ENCODE assay signal across 25 cellular contexts in the genomic region with DNA sequence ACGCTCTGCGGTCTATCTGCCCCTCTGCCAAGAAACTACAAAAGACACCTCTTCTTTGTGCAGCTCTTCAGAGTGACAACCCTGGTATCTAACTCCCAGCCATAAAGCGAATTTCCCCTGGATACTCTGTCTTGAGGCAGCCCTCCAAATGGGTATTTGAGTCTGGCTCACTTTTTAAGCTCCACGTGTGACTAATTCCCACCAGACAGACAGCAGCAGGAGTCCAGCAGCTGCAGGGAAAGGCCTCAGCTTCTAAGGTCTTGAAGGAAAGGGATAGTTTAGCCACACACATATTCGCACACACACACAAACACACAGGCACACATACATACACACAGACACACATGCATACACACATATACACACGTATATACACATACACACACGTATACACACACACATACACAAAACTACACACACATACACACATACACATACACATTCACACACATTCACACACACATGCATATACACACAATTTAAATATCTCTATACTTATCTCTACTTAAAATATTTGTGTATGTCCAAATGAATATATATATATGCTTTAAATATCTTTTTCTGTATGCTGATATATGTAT.
DNase-seq lines count a peak whose midpoint lies in the region; ATAC-seq and TF ChIP-seq lines count a peak whose summit lies in the region.
"Had no signal": no experiment of that assay in that cellular context is flagged by ENCODE, and none has a peak within 500 bp of the region (broad histone marks: within the 10 kb centered on the region; RNA-seq: fewer than 3 reads in every experiment).

No MANE protein-coding gene starts in this region.

- no peaks in the 10 kb centered on the region for H3K4me1 Mint-ChIP-seq in CD8-positive, alpha-beta memory T cell
- H3K4me1 Mint-ChIP-seq: IgD-negative memory B cell had no signal

- H2BK15ac ChIP-seq in IMR-90 (ENCODE audit: low read depth, low read length), result no peak overlapping the region

- H2BK5ac ChIP-seq in IMR-90 (ENCODE audit: low read depth, low read length, poor library complexity, severe bottlenecking), result peak overlapping the region; percentile 25

- no peaks in the 10 kb centered on the region for H3K9me3 Mint-ChIP-seq in CD8-positive, alpha-beta memory T cell

- no peak overlapping the region for H4K91ac ChIP-seq in IMR-90 (ENCODE audit: insufficient read depth, low read depth, low read length)

- H3K9ac ChIP-seq in IMR-90 (ENCODE audit: low read depth, low read length), result no peak overlapping the region
- H3K9ac ChIP-seq: BLaER1 treated with 17β-estradiol and CSF1 and Interleukin-3, amounts not matched to agents 10 nM and 100 nM had no signal

- H3K27ac ChIP-seq in AG04450 (ENCODE audit: low read depth, low read length) (no peak overlapping the region), IMR-90 (ENCODE audit: insufficient read depth, low read length) (no peak overlapping the region), brain microvascular endothelial cell (no peak overlapping the region), ascending aorta (no peak overlapping the region)
- no peak overlapping the region for H3K27ac ChIP-seq in CD8-positive, alpha-beta memory T cell (ENCODE audit: low read depth, low read length)
- H3K27ac ChIP-seq: BLaER1 treated with 17β-estradiol and CSF1 and Interleukin-3, amounts not matched to agents 10 nM and 100 nM; cardiac muscle cell; neutrophil; upper lobe of right lung had no signal

- in situ Hi-C loops in IMR-90 (cut with MboI; ENCODE audit: low sequenced_read_pairs) (no loop called here), brain microvascular endothelial cell (cut with HindIII; ENCODE audit: low pct_ligation_motif_present, low sequenced_read_pairs) (no loop called here)

- no TSS peak for BruUV-seq in IMR-90 (replicated peaks; lab: Mats Ljungman, UMichigan)

- no peak overlapping the region for H3K14ac ChIP-seq in IMR-90 (replicated peaks; ENCODE audit: low read depth, low read length)

- no peak overlapping the region for H4K5ac ChIP-seq in IMR-90 (ENCODE audit: low read depth, low read length)

- H4K20me1 ChIP-seq in IMR-90 (ENCODE audit: insufficient read depth, low read length), result no peaks in the 10 kb centered on the region
- H4K20me1 ChIP-seq: BLaER1 treated with 17β-estradiol and CSF1 and Interleukin-3, amounts not matched to agents 10 nM and 100 nM had no signal

- H3K18ac ChIP-seq in IMR-90 (ENCODE audit: low read depth, low read length), result no peak overlapping the region

- H3K4me2 ChIP-seq in IMR-90 (ENCODE audit: low read depth, low read length), result no peak overlapping the region
- H3K4me2 ChIP-seq: BLaER1 treated with 17β-estradiol and CSF1 and Interleukin-3, amounts not matched to agents 10 nM and 100 nM had no signal

- peak overlapping the region in 1 of 2 experiments; percentile 30; a peak in 1 of 4 replicates for H4K8ac ChIP-seq in IMR-90 (ENCODE audit: low read depth in 2 of 2, low read length in 2 of 2)

- no peak overlapping the region for H2AFZ ChIP-seq in IMR-90 (replicated peaks; ENCODE audit: low read length, poor library complexity)

- no peak for TF ChIP-seq POLR2A in IMR-90 (IDR thresholded peaks at IDR 0.05; ENCODE audit: low read depth, low read length)

- ATAC-seq in IMR-90 (ENCODE audit: low read depth), result peak; percentile 56; the same call in 1 of the 2 replicates
- no peak for ATAC-seq in HG02981 (IDR thresholded peaks at IDR 0.05; ENCODE audit: unreplicated experiment)
- ATAC-seq: activated CD8-positive, alpha-beta T cell treated with anti-CD3 and anti-CD28 coated beads, Interleukin-2, amount 10 ng/mL, durations not matched to agents 7 days and 5 days; upper lobe of right lung had no signal

- dilution Hi-C loops in IMR-90 (cut with HindIII; ENCODE audit: low sequenced_read_pairs, unreplicated experiment), result no loop called here

- CTCF ChIA-PET in AG04450 (lab: Charles Lee), result no interaction called here
- CTCF ChIA-PET in IMR-90 (lab: Yijun Ruan, JAX), result interaction anchor here (0.6 kb wide), 1 partner anchor 462 kb away, joined by 6 read pairs; no protein-coding TSS in a partner anchor
- CTCF ChIA-PET in CD8-positive, alpha-beta memory T cell (lab: Charles Lee), result no interaction called here

- H3K9me3 ChIP-seq in AG04450 (ENCODE audit: control insufficient read depth, insufficient read depth, low read length) (no peaks in the 10 kb centered on the region), IMR-90 (ENCODE audit: control insufficient read depth, insufficient read depth, low read length) (no peaks in the 10 kb centered on the region), ascending aorta (no peaks in the 10 kb centered on the region)
- H3K9me3 ChIP-seq in CD8-positive, alpha-beta memory T cell (ENCODE audit: low read length), result no peaks in the 10 kb centered on the region
- H3K9me3 ChIP-seq: BLaER1 treated with 17β-estradiol and CSF1 and Interleukin-3, amounts not matched to agents 10 nM and 100 nM; Caco-2; neutrophil; upper lobe of right lung had no signal

- H2AK5ac ChIP-seq in IMR-90 (ENCODE audit: low read depth, low read length), result peak overlapping the region; percentile 70; the same call in 1 of the 2 replicates

- H3K27me3 ChIP-seq in AG04450 (ENCODE audit: control insufficient read depth, insufficient read depth, low read length) (no peaks in the 10 kb centered on the region), IMR-90 (ENCODE audit: control insufficient read depth, insufficient read depth, low read length) (no peaks in the 10 kb centered on the region; the same call in 1 of the 2 replicates), brain microvascular endothelial cell (replicated peaks) (no peaks in the 10 kb centered on the region), ascending aorta (no peaks in the 10 kb centered on the region)
- no peaks in the 10 kb centered on the region for H3K27me3 ChIP-seq in CD8-positive, alpha-beta memory T cell (ENCODE audit: insufficient read depth, low read length, poor library complexity, severe bottlenecking)
- H3K27me3 ChIP-seq: BLaER1 treated with 17β-estradiol and CSF1 and Interleukin-3, amounts not matched to agents 10 nM and 100 nM; cardiac muscle cell had no signal

- 92% methylated on average over 2 of the region's 7 CpGs; no CpG with 5 or more reads in 1 of the 2 experiments for WGBS in IMR-90 (ENCODE audit: extremely low coverage in 2 of 2, insufficient read length in 1 of 2), 2 experiments

- peaks cover 0 to 30% of the 10 kb centered on the region in 2 donors for H3K27me3 Mint-ChIP-seq in CD8-positive, alpha-beta memory T cell
- H3K27me3 Mint-ChIP-seq: IgD-negative memory B cell had no signal

- intact Hi-C loops in IMR-90 (cut with micrococcal nuclease) (no loop called here), ascending aorta (cut with DNase I) (no loop called here)

- no peak for TF ChIP-seq RAD21 in IMR-90 (IDR thresholded peaks at IDR 0.05; ENCODE audit: low read length)

- no peak overlapping the region for H3K56ac ChIP-seq in IMR-90 (ENCODE audit: extremely low read depth, insufficient read depth, low read length)

- peaks cover 0 to 4% (median 0%) of the 10 kb centered on the region in 3 donors for H3K36me3 Mint-ChIP-seq in CD8-positive, alpha-beta memory T cell
- H3K36me3 Mint-ChIP-seq: IgD-negative memory B cell had no signal

- H3K4me1 ChIP-seq in IMR-90 (ENCODE audit: control insufficient read depth, insufficient read depth, low read length), result no peaks in the 10 kb centered on the region; the same call in 1 of the 2 replicates
- no peaks in the 10 kb centered on the region for H3K4me1 ChIP-seq in CD8-positive, alpha-beta memory T cell (ENCODE audit: insufficient read depth, low read length)
- no peaks in the 10 kb centered on the region for H3K4me1 ChIP-seq in ascending aorta
- H3K4me1 ChIP-seq: BLaER1 treated with 17β-estradiol and CSF1 and Interleukin-3, amounts not matched to agents 10 nM and 100 nM; Caco-2; upper lobe of right lung had no signal

- no peak overlapping the region for H3K4me3 ChIP-seq in AG04450 (ENCODE audit: low read depth, low read length)
- no peak overlapping the region for H3K4me3 ChIP-seq in IMR-90 (ENCODE audit: insufficient read depth, low read depth, low read length)
- no peak overlapping the region for H3K4me3 ChIP-seq in brain microvascular endothelial cell (ENCODE audit: low read depth, low read length)
- H3K4me3 ChIP-seq in CD8-positive, alpha-beta memory T cell (ENCODE audit: low read length), result no peak overlapping the region
- H3K4me3 ChIP-seq in ascending aorta, result no peak overlapping the region
- H3K4me3 ChIP-seq: BLaER1 treated with 17β-estradiol and CSF1 and Interleukin-3, amounts not matched to agents 10 nM and 100 nM; cardiac muscle cell; lung; upper lobe of right lung had no signal

- peak; percentile 13 for DNase-seq in AG04450 (ENCODE audit: low read depth, low spot score)
- DNase-seq in IMR-90, result peak; percentile 54
- DNase-seq in brain microvascular endothelial cell, result peak; percentile 30
- DNase-seq in myocyte (ENCODE audit: low read depth), result peak; percentile 97
- no peak for DNase-seq in CD8-positive, alpha-beta memory T cell
- DNase-seq in ascending aorta (ENCODE audit: low spot score in 2 of 2), result no peak
- DNase-seq in NCI-H1092 (lab: John Stamatoyannopoulos, UW), result no peak
- DNase-seq: activated CD4-positive, CD25-positive, alpha-beta regulatory T cell treated with anti-CD3 and anti-CD28 coated beads, Interleukin-2, amount 50 U/mL, for 72 hours; activated CD8-positive, alpha-beta T cell treated with anti-CD3 and anti-CD28 coated beads, Interleukin-2, amount 10 ng/mL, durations not matched to agents 7 days and 5 days; activated effector memory CD4-positive, alpha-beta T cell treated with Interleukin-2 at 50 U/mL for 16 hours; activated T-cell treated with anti-CD3 and anti-CD28 coated beads for 4 hours; Caco-2; DND-41; HCEC 1CT; kidney glomerular epithelial cell; NCI-H2081 treated with DMSO at 0.1 percent for 48 hours; SHP77; stimulated activated CD4-positive, alpha-beta T cell treated with anti-CD3 and anti-CD28 coated beads, Interleukin-2, amount 100 ng/mL, for 24 hours; upper lobe of right lung had no signal

- no peak overlapping the region for H2BK20ac ChIP-seq in IMR-90 (ENCODE audit: low read depth, low read length)

- TF ChIP-seq CTCF in AG04450 (IDR thresholded peaks at IDR 0.05; ENCODE audit: low read depth, low read length) (no peak), IMR-90 (conservative IDR thresholded peaks at IDR 0.05; ENCODE audit: low read depth, low read length) (no peak), brain microvascular endothelial cell (IDR thresholded peaks at IDR 0.05; ENCODE audit: low read depth, low read length, missing control alignments) (no peak), ascending aorta (IDR thresholded peaks at IDR 0.05) (no peak)

- no peak overlapping the region for H3K4me3 Mint-ChIP-seq in CD8-positive, alpha-beta memory T cell
- H3K4me3 Mint-ChIP-seq: activated CD8-positive, alpha-beta T cell treated with anti-CD3 and anti-CD28 coated beads, Interleukin-2, amount 10 ng/mL, durations not matched to agents 7 days and 5 days; IgD-negative memory B cell had no signal

- no peak overlapping the region for H2AK9ac ChIP-seq in IMR-90 (replicated peaks; ENCODE audit: low read depth, low read length, poor library complexity)

- POLR2A ChIA-PET in AG04450 (lab: Yijun Ruan, JAX) (no interaction called here), IMR-90 (lab: Charles Lee; ENCODE audit: unreplicated experiment) (no interaction called here)
- POLR2A ChIA-PET in CD8-positive, alpha-beta memory T cell (lab: Charles Lee), result no interaction called here

- H3K36me3 ChIP-seq in IMR-90 (ENCODE audit: control insufficient read depth, insufficient read depth, low read length) (no peaks in the 10 kb centered on the region), brain microvascular endothelial cell (replicated peaks) (no peaks in the 10 kb centered on the region), ascending aorta (no peaks in the 10 kb centered on the region)
- H3K36me3 ChIP-seq in CD8-positive, alpha-beta memory T cell (ENCODE audit: insufficient read depth, low read length), result no peaks in the 10 kb centered on the region
- H3K36me3 ChIP-seq: BLaER1 treated with 17β-estradiol and CSF1 and Interleukin-3, amounts not matched to agents 10 nM and 100 nM; cardiac muscle cell; neutrophil; upper lobe of right lung had no signal

- H3K79me1 ChIP-seq in IMR-90 (ENCODE audit: low read depth in 1 of 2, low read length in 2 of 2), result no peaks in the 10 kb centered on the region

- no peak overlapping the region for H2BK120ac ChIP-seq in IMR-90 (ENCODE audit: low read depth, low read length)

- no peak overlapping the region for H3K23ac ChIP-seq in IMR-90 (ENCODE audit: low read depth, low read length)

- no peak overlapping the region for H3K27ac Mint-ChIP-seq in CD8-positive, alpha-beta memory T cell
- H3K27ac Mint-ChIP-seq: activated CD8-positive, alpha-beta T cell treated with anti-CD3 and anti-CD28 coated beads, Interleukin-2, amount 10 ng/mL, durations not matched to agents 7 days and 5 days had no signal

- no peak overlapping the region for H3K4ac ChIP-seq in IMR-90 (ENCODE audit: low read depth, low read length)

- no peaks in the 10 kb centered on the region; the same call in 1 of the 2 replicates for H3K9me1 ChIP-seq in IMR-90 (ENCODE audit: insufficient read depth, low read length)

Comparison
In these comparisons a context has a peak if more than half of its experiments do, and no peak if none do; other contexts are left out.
1. DNase-seq: peak in AG04450 (single experiment), IMR-90 (single experiment), brain microvascular endothelial cell (single experiment) and myocyte (single experiment); none in CD8-positive, alpha-beta memory T cell (0 of 5), ascending aorta (0 of 2) and NCI-H1092 (single experiment).